Comparison of ENCODE assay signal across 2 cellular contexts in the genomic region with DNA sequence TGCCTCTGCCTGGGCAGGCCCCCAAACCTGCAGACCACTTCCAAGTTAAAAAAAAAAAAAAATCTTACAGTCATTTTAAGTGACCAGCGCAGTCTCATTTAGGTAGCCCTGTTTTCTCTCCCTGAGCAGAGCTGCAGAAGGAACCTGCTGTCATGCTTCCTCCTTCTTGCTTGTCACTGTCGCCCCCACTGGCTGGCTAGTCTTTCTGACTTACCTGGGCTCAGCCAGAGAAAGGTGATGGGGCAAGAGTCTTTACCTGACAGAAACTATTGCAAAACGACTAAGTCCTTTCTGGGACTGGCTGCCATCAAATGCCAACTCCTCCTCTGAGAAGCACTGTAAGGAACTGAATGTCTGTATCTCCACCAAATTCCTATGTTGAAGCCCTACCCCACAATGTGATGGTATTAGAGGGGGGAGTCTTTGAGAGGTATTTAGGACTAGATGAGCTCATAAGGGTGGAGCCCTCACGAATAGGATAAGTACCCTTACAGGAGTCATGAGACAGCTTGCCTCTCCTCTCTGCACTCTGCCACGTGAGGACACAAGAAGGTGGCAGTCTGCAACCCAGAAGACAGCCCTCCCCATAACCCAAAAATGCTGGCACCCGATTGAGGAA.
TF ChIP-seq lines count a peak whose summit lies in the region.

No MANE protein-coding gene starts in this region.

TF ChIP-seq in GM23338, 12 proteins besides CTCF, POLR2A, EP300 and RAD21:
- no peak for TF ChIP-seq ZNF114 (CRISPR knock-in tag; IDR thresholded peaks at IDR 0.05)
- TF ChIP-seq CREB1 (CRISPR knock-in tag; IDR thresholded peaks at IDR 0.05; ENCODE audit: low read depth), result no peak
- TF ChIP-seq NANOG (IDR thresholded peaks at IDR 0.05; ENCODE audit: borderline replicate concordance), result no peak

TF ChIP-seq in H1, 55 proteins besides CTCF, POLR2A, EP300 and RAD21:
- no peak for TF ChIP-seq HDAC2 (IDR thresholded peaks at IDR 0.05; ENCODE audit: borderline replicate concordance in 1 of 2, low read depth in 2 of 2, low read length in 2 of 2)
- no peak for TF ChIP-seq TAF1 (IDR thresholded peaks at IDR 0.05; ENCODE audit: low read depth, low read length)
- no peak for TF ChIP-seq POU5F1 (IDR thresholded peaks at IDR 0.05; ENCODE audit: low read depth, low read length)
- TF ChIP-seq TCF12 (IDR thresholded peaks at IDR 0.05; ENCODE audit: low read depth, low read length), result no peak
- no peak for TF ChIP-seq SP4 (IDR thresholded peaks at IDR 0.05; ENCODE audit: low read length)
- no peak for TF ChIP-seq RFX5 (IDR thresholded peaks at IDR 0.05; ENCODE audit: borderline replicate concordance, low read depth, low read length)
- no peak for TF ChIP-seq CTBP2 (IDR thresholded peaks at IDR 0.05; ENCODE audit: borderline replicate concordance, insufficient read depth, insufficient read length, low read length)
- no peak for TF ChIP-seq RNF2 (IDR thresholded peaks at IDR 0.05; ENCODE audit: borderline replicate concordance, low read depth, low read length, missing control alignments, poor library complexity, severe bottlenecking)
